Comparison of ENCODE assay signal across 8 cellular contexts in genomic region chr10:23702977-23703414, GRCh38.
DNase-seq lines count a peak whose midpoint lies in the region; ATAC-seq, FAIRE-seq and TF ChIP-seq lines count a peak whose summit lies in the region.

No MANE protein-coding gene starts in this region.

- ATAC-seq in GM19455 (IDR thresholded peaks at IDR 0.05; ENCODE audit: unreplicated experiment) = peak; percentile 92
- ATAC-seq in HG03442 (IDR thresholded peaks at IDR 0.05; ENCODE audit: unreplicated experiment) = peak; percentile 98

- no peak for DNase-seq in D721Med (ENCODE audit: insufficient read length, low spot score)
- DNase-seq in NCI-H748 (lab: John Stamatoyannopoulos, UW; ENCODE audit: unreplicated experiment) = peak; percentile 74
- peak; percentile 70 for DNase-seq in activated CD8-positive, alpha-beta memory T cell treated with anti-CD3 and anti-CD28 coated beads for 24 hours
- DNase-seq in esophagus squamous epithelium (lab: John Stamatoyannopoulos, UW) = no peak
- DNase-seq in transverse colon = peak; percentile 47

- H3F3A ChIP-seq in neural cell (ENCODE audit: insufficient read depth, low read length, poor library complexity, severe bottlenecking) = no peaks in the 10 kb centered on the region

- peak overlapping the region in 1 of 4 donors; percentile 26 for H3K4me3 ChIP-seq in esophagus squamous epithelium
- no peak overlapping the region for H3K4me3 ChIP-seq in neural cell (ENCODE audit: low read length)
- H3K4me3 ChIP-seq in transverse colon = no peak overlapping the region

- no peaks in the 10 kb centered on the region for H3K79me2 ChIP-seq in neural cell (replicated peaks; ENCODE audit: insufficient read depth, low read length)

- TF ChIP-seq EP300 in neural cell (conservative IDR thresholded peaks at IDR 0.05; ENCODE audit: poor library complexity, severe bottlenecking) (no peak), transverse colon (IDR thresholded peaks at IDR 0.05; ENCODE audit: low read depth) (no peak)

- intact Hi-C loops in esophagus squamous epithelium (cut with DNase I) = loop anchor here (10.0 kb wide), 1 partner anchor 388 kb away; no protein-coding TSS in a partner anchor
- intact Hi-C loops in transverse colon (cut with DNase I; ENCODE audit: low total_unique reads) = loop anchor here (5.0 kb wide), 1 partner anchor 391 kb away; no protein-coding TSS in a partner anchor

- H3K27ac ChIP-seq in esophagus squamous epithelium (no peak overlapping the region), neural cell (ENCODE audit: low read length) (no peak overlapping the region), transverse colon (no peak overlapping the region)

- H3K27me3 ChIP-seq in esophagus squamous epithelium (peaks cover 0 to 28% (median 0%) of the 10 kb centered on the region in 4 donors), neural cell (ENCODE audit: insufficient read depth, low read depth, low read length) (peaks cover 13% of the 10 kb centered on the region), transverse colon (peaks cover 10% of the 10 kb centered on the region)

- no peak overlapping the region for H3K4me2 ChIP-seq in neural cell (ENCODE audit: low read length)

- H3K9me2 ChIP-seq in neural cell (ENCODE audit: insufficient read depth, low read length) = no peaks in the 10 kb centered on the region

- H3K9me3 ChIP-seq in esophagus squamous epithelium (no peaks in the 10 kb centered on the region), neural cell (ENCODE audit: low read length) (no peaks in the 10 kb centered on the region), transverse colon (no peaks in the 10 kb centered on the region)

- TF ChIP-seq CTCF in D721Med (IDR thresholded peaks at IDR 0.05; ENCODE audit: insufficient read depth, missing control alignments) = peak; percentile 74
- TF ChIP-seq CTCF in esophagus squamous epithelium (IDR thresholded peaks at IDR 0.05) = peak; percentile 45 to 72 (median 70)
- TF ChIP-seq CTCF in neural cell (IDR thresholded peaks at IDR 0.05; ENCODE audit: poor library complexity, severe bottlenecking) = peak; percentile 72
- peak; percentile 51 to 65 (median 60) for TF ChIP-seq CTCF in transverse colon (IDR thresholded peaks at IDR 0.05)

- 8 to 12% methylated on average over 6 of the region's 9 CpGs for WGBS in esophagus squamous epithelium, 2 donors
- 0 to 4% methylated on average over 1 to 9 of the region's 9 CpGs for WGBS in transverse colon (ENCODE audit: low coverage in 1 of 2), 2 donors

- peak; percentile 74 for TF ChIP-seq RAD21 in neural cell (conservative IDR thresholded peaks at IDR 0.05)

- TF ChIP-seq POLR2A in esophagus squamous epithelium (IDR thresholded peaks at IDR 0.05) (no peak), transverse colon (IDR thresholded peaks at IDR 0.05) (no peak)

- in situ Hi-C loops in transverse colon (cut with MboI; ENCODE audit: low pct_ligation_motif_present in 1 of 4, low pct_unique_long_range_greater_than_20kb in 1 of 4, low sequenced_read_pairs in 3 of 4) = loop anchor here in 3 of 4 donors (10.0 to 25.0 kb wide), 2 partner anchors 388 to 391 kb away; no protein-coding TSS in a partner anchor

- H3K4me1 ChIP-seq in esophagus squamous epithelium = peaks cover 0 to 6% (median 0%) of the 10 kb centered on the region in 3 donors
- H3K4me1 ChIP-seq in transverse colon = no peaks in the 10 kb centered on the region

- no peak overlapping the region for H2AFZ ChIP-seq in neural cell (ENCODE audit: low read depth, low read length)

- H4K20me1 ChIP-seq in neural cell (ENCODE audit: insufficient read depth) = no peaks in the 10 kb centered on the region

- FAIRE-seq in D721Med (lab: Jason Lieb, UNC) = no peak

- no peaks in the 10 kb centered on the region for H3K36me3 ChIP-seq in esophagus squamous epithelium
- H3K36me3 ChIP-seq in neural cell (ENCODE audit: insufficient read depth, low read length) = no peaks in the 10 kb centered on the region
- H3K36me3 ChIP-seq in transverse colon = no peaks in the 10 kb centered on the region

- H3K9ac ChIP-seq in neural cell (ENCODE audit: low read length) = no peak overlapping the region

TF ChIP-seq in neural cell, 6 proteins besides CTCF, POLR2A, EP300 and RAD21:
- TF ChIP-seq TAF1 (IDR thresholded peaks at IDR 0.05; ENCODE audit: low read depth) (no peak), SMC3 (conservative IDR thresholded peaks at IDR 0.05; ENCODE audit: poor library complexity) (peak; percentile 78), REST (IDR thresholded peaks at IDR 0.05; ENCODE audit: borderline replicate concordance) (no peak)

Comparison
In these comparisons a context has a peak if more than half of its experiments do, and no peak if none do; other contexts are left out.
1. DNase-seq: peak in NCI-H748 (single experiment), activated CD8-positive, alpha-beta memory T cell treated with anti-CD3 and anti-CD28 coated beads for 24 hours (single experiment) and transverse colon (single experiment); none in D721Med (single experiment) and esophagus squamous epithelium (single experiment).
2. Peak in every context shown above with its lines, with median percentiles within 50 percentile points of each other: CTCF ChIP-seq.